In genomic region chr1:28046716-28047115, GRCh38 we compare ENCODE assay signal across 14 cellular contexts. TPM values are rescaled to one million over a fixed set of nuclear protein-coding genes. Genes with fewer than 3 reads are reported as not detected.
DNase-seq lines count a peak whose midpoint lies in the region; TF ChIP-seq lines count a peak whose summit lies in the region.
"Had no signal": no experiment of that assay in that cellular context is flagged by ENCODE, and none has a peak within 500 bp of the region (broad histone marks: within the 10 kb centered on the region; RNA-seq: fewer than 3 reads in every experiment).

No MANE protein-coding gene starts in this region.

- no peak overlapping the region for H3K4me3 Mint-ChIP-seq in nephron progenitor cell
- H3K4me3 Mint-ChIP-seq: CD8-positive, alpha-beta memory T cell had no signal

- peak overlapping the region; percentile 13 for H3K27ac Mint-ChIP-seq in nephron progenitor cell

- H3K4me1 Mint-ChIP-seq in nephron progenitor cell: no peaks in the 10 kb centered on the region

- H3K9me3 Mint-ChIP-seq in nephron progenitor cell: no peaks in the 10 kb centered on the region
- H3K9me3 Mint-ChIP-seq: CD8-positive, alpha-beta memory T cell had no signal

- in situ Hi-C loops in KBM-7 (cut with MboI; ENCODE audit: low pct_unique_long_range_greater_than_20kb, low sequenced_read_pairs): no loop called here

- no peak overlapping the region for H3K4me3 ChIP-seq in NB4 (ENCODE audit: low read depth, low read length)
- H3K4me3 ChIP-seq: GM12878, GM23248 had no signal

- no peak for TF ChIP-seq POLR2A in NB4 (IDR thresholded peaks at IDR 0.05; ENCODE audit: extremely low read depth, insufficient read length)

- TF ChIP-seq CTCF in NB4 (IDR thresholded peaks at IDR 0.05; ENCODE audit: low read depth, low read length) (no peak), nephron progenitor cell (IDR thresholded peaks at IDR 0.05) (no peak)

- H3K27me3 Mint-ChIP-seq in nephron progenitor cell (ENCODE audit: low read depth, poor library complexity): no peaks in the 10 kb centered on the region
- H3K27me3 Mint-ChIP-seq: CD8-positive, alpha-beta memory T cell had no signal

- peaks cover 31% of the 10 kb centered on the region for H3K36me3 Mint-ChIP-seq in nephron progenitor cell (ENCODE audit: low read depth)

- DNase-seq in EH (ENCODE audit: low read depth) (peak; percentile 47), M059J (ENCODE audit: low read depth) (peak; percentile 26), NB4 (ENCODE audit: low read depth) (peak; percentile 60), nephron progenitor cell (no peak), NCI-H774 (lab: John Stamatoyannopoulos, UW) (no peak), NCI-H2107 treated with DMSO at 0.1 percent for 48 hours (lab: John Stamatoyannopoulos, UW; ENCODE audit: unreplicated experiment) (no peak), KBM-7 (no peak)
- DNase-seq: BE2C; Caco-2; CD8-positive, alpha-beta memory T cell; GM23248; H7; IMR-90 had no signal

RNA-seq across cellular contexts. Expression of gene EYA3, which starts 41.7 kb away (rescaled TPM):
- 20.0 and 25.4 TPM in 2 replicates for total RNA-seq in M059J (2014; rRNA removed; shearing (Covaris generic))

Comparison
In these comparisons a context has a peak if more than half of its experiments do, and no peak if none do; other contexts are left out.
1. DNase-seq: peak in EH (single experiment), M059J (single experiment) and NB4 (single experiment); none in nephron progenitor cell (single experiment), NCI-H774 (single experiment), NCI-H2107 treated with DMSO at 0.1 percent for 48 hours (single experiment) and KBM-7 (single experiment).